ENCODE assay signal across 8 cellular contexts in the genomic region with DNA sequence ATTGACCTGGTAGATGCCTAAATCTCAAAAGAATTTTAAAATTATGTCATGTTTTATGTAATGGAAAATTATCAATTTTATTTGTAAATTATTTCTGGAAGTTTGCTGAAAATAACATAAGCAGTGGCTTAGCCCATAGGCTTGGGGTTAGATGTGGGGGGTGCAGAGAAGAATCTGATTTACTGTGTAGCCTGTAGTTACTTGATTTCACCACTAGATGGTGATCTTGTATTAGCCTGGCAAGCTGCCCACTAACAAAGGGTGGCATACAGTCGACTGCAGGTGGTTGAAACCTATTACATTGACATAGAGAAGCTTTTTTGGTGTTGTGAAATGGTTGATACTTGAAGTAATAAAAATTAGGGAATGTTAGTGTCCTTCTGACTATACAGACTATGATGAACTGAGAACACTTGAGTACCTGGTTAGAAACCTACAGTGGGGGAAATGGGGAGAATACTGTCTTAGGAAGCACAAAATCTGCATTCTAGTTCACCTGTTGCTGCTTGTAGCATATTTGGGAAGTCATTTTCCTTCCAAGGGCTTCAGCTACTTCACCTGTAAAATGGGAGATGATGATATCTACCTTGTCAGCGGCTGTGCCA.
DNase-seq lines count a peak whose midpoint lies in the region; ATAC-seq and TF ChIP-seq lines count a peak whose summit lies in the region.

No MANE protein-coding gene starts in this region.

- DNase-seq in ELR (ENCODE audit: low read depth) = peak; percentile 52
- peak; percentile 60 for DNase-seq in NCI-H460 (ENCODE audit: extremely low read depth, low read depth)
- DNase-seq in activated CD4-positive, alpha-beta T cell treated with anti-CD3 and anti-CD28 coated beads, Interleukin-2, amount 50 U/mL, for 1 hour = peak; percentile 8
- DNase-seq in germinal center (ENCODE audit: low spot score) = peak; percentile 54
- no peak for DNase-seq in osteoblast (ENCODE audit: insufficient read length, low spot score, missing footprints)
- no peak for DNase-seq in occipital lobe (lab: John Stamatoyannopoulos, UW)

- H3K36me3 ChIP-seq in osteoblast (ENCODE audit: insufficient read depth, low read length) = no peaks in the 10 kb centered on the region

- H3K27ac ChIP-seq in osteoblast (ENCODE audit: low read depth, low read length) = no peak overlapping the region

- no peaks in the 10 kb centered on the region for H3K79me2 ChIP-seq in osteoblast (ENCODE audit: insufficient read depth, low read length)

- no peak overlapping the region for H3K4me2 ChIP-seq in osteoblast (ENCODE audit: insufficient read depth, low read length)

- H3K27me3 ChIP-seq in osteoblast (ENCODE audit: insufficient read depth, low read length) = no peaks in the 10 kb centered on the region

- no peaks in the 10 kb centered on the region for H4K20me1 ChIP-seq in osteoblast (ENCODE audit: insufficient read depth, low read length)

- peak; percentile 83 for TF ChIP-seq CTCF in osteoblast (IDR thresholded peaks at IDR 0.05; ENCODE audit: extremely low read depth, low read depth, low read length)

- ATAC-seq in GM21360 (IDR thresholded peaks at IDR 0.05; ENCODE audit: unreplicated experiment) (peak; percentile 77), HG03460 (IDR thresholded peaks at IDR 0.05; ENCODE audit: unreplicated experiment) (peak; percentile 92)

- no peaks in the 10 kb centered on the region for H3K4me1 ChIP-seq in osteoblast (ENCODE audit: insufficient read depth, low read length)

- no peak overlapping the region for H2AFZ ChIP-seq in osteoblast (ENCODE audit: low read length)

- no peak overlapping the region for H3K4me3 ChIP-seq in osteoblast (ENCODE audit: insufficient read depth, low read length)

- no peaks in the 10 kb centered on the region for H3K9me3 ChIP-seq in osteoblast (ENCODE audit: low read depth, low read length)

Comparison
In these comparisons a context has a peak if more than half of its experiments do, and no peak if none do; other contexts are left out.
1. DNase-seq: peak in ELR (single experiment), NCI-H460 (single experiment), activated CD4-positive, alpha-beta T cell treated with anti-CD3 and anti-CD28 coated beads, Interleukin-2, amount 50 U/mL, for 1 hour (single experiment) and germinal center (single experiment); none in osteoblast (single experiment) and occipital lobe (single experiment).